ENCODE assay signal across 27 cellular contexts in genomic region chr17:31663576-31663975, GRCh38.
DNase-seq lines count a peak whose midpoint lies in the region; ATAC-seq and TF ChIP-seq lines count a peak whose summit lies in the region.
"Had no signal": no experiment of that assay in that cellular context is flagged by ENCODE, and none has a peak within 500 bp of the region (broad histone marks: within the 10 kb centered on the region; RNA-seq: fewer than 3 reads in every experiment).

No MANE protein-coding gene starts in this region.

- H3K27me3 ChIP-seq in GM23248 (replicated peaks; ENCODE audit: insufficient read depth) (no peaks in the 10 kb centered on the region; the same call in none of the 2 replicates), mesenchymal stem cell (ENCODE audit: control insufficient read depth in 1 of 2, insufficient read depth in 1 of 2, low read length in 2 of 2) (peaks cover 11 to 15% of the 10 kb centered on the region in 2 experiments)
- H3K27me3 ChIP-seq: colonic mucosa, pancreas, SJSA1, thyroid gland had no signal

- H3K36me3 ChIP-seq in GM23248 (ENCODE audit: low read depth) (no peaks in the 10 kb centered on the region), mesenchymal stem cell (ENCODE audit: control insufficient read depth in 1 of 2, insufficient read depth in 2 of 2, low read depth in 1 of 2, low read length in 2 of 2) (no peaks in the 10 kb centered on the region)
- H3K36me3 ChIP-seq: colonic mucosa, left ventricle myocardium inferior, pancreas, SJSA1, thyroid gland had no signal

- no peaks in the 10 kb centered on the region for H3K79me2 ChIP-seq in GM23248 (ENCODE audit: insufficient read depth)

- H3K4ac ChIP-seq in mesenchymal stem cell (ENCODE audit: low read depth in 1 of 2, low read length in 2 of 2), result no peak overlapping the region

- H3K4me3 ChIP-seq in GM23248 (no peak overlapping the region), epithelial cell of proximal tubule (ENCODE audit: low read depth, low read length) (no peak overlapping the region), mesenchymal stem cell (ENCODE audit: insufficient read depth in 1 of 2, low read depth in 1 of 2, low read length in 2 of 2) (peak overlapping the region in 1 of 2 experiments; percentile 20)
- H3K4me3 ChIP-seq: colonic mucosa, left ventricle myocardium inferior, pancreas, SJSA1, thyroid gland had no signal

- no peak overlapping the region for H3K4me3 Mint-ChIP-seq in HFFc6
- H3K4me3 Mint-ChIP-seq: activated CD4-positive, alpha-beta memory T cell treated with anti-CD3 and anti-CD28 coated beads, Interleukin-2, amount 10 ng/mL, durations not matched to agents 7 days and 5 days; natural killer cell; T-cell had no signal

- H3K14ac ChIP-seq in mesenchymal stem cell (ENCODE audit: low read length in 2 of 2), result no peak overlapping the region

- H2BK12ac ChIP-seq in mesenchymal stem cell (ENCODE audit: low read length in 2 of 2), result no peak overlapping the region

- 53 to 75% methylated on average over 2 of the region's 2 CpGs for WGBS in GM23248 (ENCODE audit: low coverage in 1 of 2, low lambda C conversion rate in 2 of 2, missing lambda C conversion rate in 2 of 2), 2 experiments
- 88% methylated on average over 2 of the region's 2 CpGs for WGBS in mesenchymal stem cell

- in situ Hi-C loops in GM23248 (cut with MboI), result no loop called here

- H4K8ac ChIP-seq in mesenchymal stem cell (ENCODE audit: low read length), result no peak overlapping the region

- H2BK15ac ChIP-seq in mesenchymal stem cell (ENCODE audit: low read depth, poor library complexity, severe bottlenecking), result no peak overlapping the region

- H3K4me2 ChIP-seq in GM23248 (ENCODE audit: unreplicated experiment) (no peak overlapping the region), mesenchymal stem cell (ENCODE audit: low read length, poor library complexity, severe bottlenecking) (no peak overlapping the region)

- H4K91ac ChIP-seq in mesenchymal stem cell (ENCODE audit: low read length), result no peak overlapping the region

- no peak overlapping the region for H2BK5ac ChIP-seq in mesenchymal stem cell (ENCODE audit: low read depth, low read length, poor library complexity, severe bottlenecking)

- no peaks in the 10 kb centered on the region for H3K79me1 ChIP-seq in mesenchymal stem cell (replicated peaks; ENCODE audit: low read length, poor library complexity, severe bottlenecking)

- H3K9me3 ChIP-seq in GM23248 (ENCODE audit: low read depth) (no peaks in the 10 kb centered on the region), mesenchymal stem cell (ENCODE audit: control insufficient read depth, low read length) (peaks cover 57% of the 10 kb centered on the region)
- H3K9me3 ChIP-seq: colonic mucosa, thyroid gland had no signal

- no peak overlapping the region for H2AK5ac ChIP-seq in mesenchymal stem cell (ENCODE audit: low read length, severe bottlenecking)

- H3K4me1 Mint-ChIP-seq in HFFc6 (ENCODE audit: low read depth), result peaks cover 7% of the 10 kb centered on the region; the same call in 1 of the 2 replicates
- H3K4me1 Mint-ChIP-seq: natural killer cell, T-cell had no signal

- no peak overlapping the region for H3K23ac ChIP-seq in mesenchymal stem cell (ENCODE audit: low read length in 2 of 2)

- no peak overlapping the region for H3K18ac ChIP-seq in mesenchymal stem cell (ENCODE audit: low read depth in 1 of 2, low read length in 2 of 2)

- H3K36me3 Mint-ChIP-seq in HFFc6 (ENCODE audit: low read depth), result peaks cover 32% of the 10 kb centered on the region
- H3K36me3 Mint-ChIP-seq: T-cell had no signal

- H3K4me1 ChIP-seq in GM23248 (ENCODE audit: insufficient read depth) (no peaks in the 10 kb centered on the region), mesenchymal stem cell (ENCODE audit: control insufficient read depth, insufficient read depth, low read depth, low read length) (no peaks in the 10 kb centered on the region)
- H3K4me1 ChIP-seq: colonic mucosa, left ventricle myocardium inferior, pancreas, SJSA1, thyroid gland had no signal

- H3K9me3 Mint-ChIP-seq in HFFc6, result peaks cover 51% of the 10 kb centered on the region

- no peak overlapping the region for H2BK120ac ChIP-seq in mesenchymal stem cell (ENCODE audit: low read depth, low read length)

- H3K27ac Mint-ChIP-seq in HFFc6, result no peak overlapping the region
- H3K27ac Mint-ChIP-seq: activated CD4-positive, alpha-beta memory T cell treated with anti-CD3 and anti-CD28 coated beads, Interleukin-2, amount 10 ng/mL, durations not matched to agents 7 days and 5 days; natural killer cell; T-cell had no signal

- peaks cover 12% of the 10 kb centered on the region for H3K27me3 Mint-ChIP-seq in HFFc6 (ENCODE audit: insufficient read depth)

- H3K27ac ChIP-seq in GM23248 (no peak overlapping the region), mesenchymal stem cell (ENCODE audit: low read length, poor library complexity, severe bottlenecking) (no peak overlapping the region)
- H3K27ac ChIP-seq: C4-2B, colonic mucosa, left ventricle myocardium inferior, pancreas, SJSA1, thyroid gland had no signal

- TF ChIP-seq CTCF in epithelial cell of proximal tubule (conservative IDR thresholded peaks at IDR 0.05; ENCODE audit: low read depth, low read length) (no peak), HFFc6 (IDR thresholded peaks at IDR 0.05) (no peak)

- H3K9ac ChIP-seq in GM23248 (no peak overlapping the region), mesenchymal stem cell (ENCODE audit: low read length) (no peak overlapping the region)

- DNase-seq in GM23248, result peak; percentile 28
- peak; percentile 17 for DNase-seq in OCI-M1 (lab: John Stamatoyannopoulos, UW)
- DNase-seq in epithelial cell of proximal tubule (ENCODE audit: low read depth), result peak; percentile 22
- peak; percentile 49 for DNase-seq in mesenchymal stem cell
- no peak for DNase-seq in activated CD4-positive, alpha-beta T cell treated with anti-CD3 and anti-CD28 coated beads for 4 hours
- DNase-seq in globus pallidus (ENCODE audit: low spot score), result no peak
- no peak for DNase-seq in HFFc6
- DNase-seq: activated CD4-positive, alpha-beta memory T cell treated with anti-CD3 and anti-CD28 coated beads, Interleukin-2, amount 10 ng/mL, durations not matched to agents 7 days and 5 days; activated CD4-positive, CD25-positive, alpha-beta regulatory T cell; activated effector memory CD4-positive, alpha-beta T cell treated with anti-CD3 and anti-CD28 coated beads, Interleukin-2, amount 50 U/mL, for 16 hours; colonic mucosa; hippocampal formation; KG1; left ventricle myocardium inferior; midbrain; natural killer cell; NCI-H1436; NCI-H524; NK-92 treated with Interleukin-12 subunit alpha and Interleukin-12 subunit beta, amount 100 ng/mL, for 24 hours; pancreas; right cardiac atrium; stimulated activated naive CD8-positive, alpha-beta T cell treated with anti-CD3 and anti-CD28 coated beads, Interleukin-15, Interleukin-2, amounts not matched to agents 100 U/mL and 50 U/mL, for 24 hours; T-cell; thyroid gland had no signal

- H2AFZ ChIP-seq in GM23248, result no peak overlapping the region
- no peak overlapping the region for H2AFZ ChIP-seq in mesenchymal stem cell (ENCODE audit: low read depth, low read length)

- no peaks in the 10 kb centered on the region for H4K20me1 ChIP-seq in GM23248 (ENCODE audit: insufficient read depth)

- H3K9me2 ChIP-seq in GM23248 (ENCODE audit: insufficient read depth), result no peaks in the 10 kb centered on the region

- no peaks in the 10 kb centered on the region for H3F3A ChIP-seq in GM23248 (ENCODE audit: insufficient read depth)

- ATAC-seq in HG02870 (IDR thresholded peaks at IDR 0.05; ENCODE audit: unreplicated experiment), result no peak
- ATAC-seq: natural killer cell; pancreas; right cardiac atrium; stimulated activated naive CD8-positive, alpha-beta T cell treated with anti-CD3 and anti-CD28 coated beads, Interleukin-15, Interleukin-2, amounts not matched to agents 100 U/mL and 50 U/mL, for 24 hours; T-cell had no signal

Comparison
In these comparisons a context has a peak if more than half of its experiments do, and no peak if none do; other contexts are left out.
1. DNase-seq: peak in GM23248 (single experiment), OCI-M1 (single experiment), epithelial cell of proximal tubule (single experiment) and mesenchymal stem cell (single experiment); none in activated CD4-positive, alpha-beta T cell treated with anti-CD3 and anti-CD28 coated beads for 4 hours (0 of 2), globus pallidus (single experiment) and HFFc6 (single experiment).